In genomic region chr1:43316738-43317520, GRCh38 we compare ENCODE assay signal across 14 cellular contexts. TPM values are rescaled to one million over a fixed set of nuclear protein-coding genes. Genes with fewer than 3 reads are reported as not detected.
A peak's percentile ranks its signal among the peaks of the same experiment; 100 is the strongest.
DNase-seq lines count a peak whose midpoint lies in the region; ATAC-seq, FAIRE-seq and TF ChIP-seq lines count a peak whose summit lies in the region.
"Had no signal": no experiment of that assay in that cellular context is flagged by ENCODE, and none has a peak within 500 bp of the region (broad histone marks: within the 10 kb centered on the region; RNA-seq: fewer than 3 reads in every experiment).

No MANE protein-coding gene starts in this region.

- no peak overlapping the region for H3K4me2 ChIP-seq in A549

- TF ChIP-seq RAD21 in A549 (conservative IDR thresholded peaks at IDR 0.05 in 1 of 2, IDR thresholded peaks at IDR 0.05 in 1 of 2), result no peak

- H3K36me3 Mint-ChIP-seq in T-helper 17 cell (ENCODE audit: low read depth), result peaks cover 2% of the 10 kb centered on the region
- H3K36me3 Mint-ChIP-seq: natural killer cell treated with Interleukin-12 subunit alpha and Interleukin-12 subunit beta and Interleukin-15 and Interleukin-18, amount 100 ng/mL, for 72 hours had no signal

- WGBS in A549 (ENCODE audit: missing lambda C conversion rate), result 80% methylated on average over 16 of the region's 16 CpGs

- FAIRE-seq in A549 (lab: Jason Lieb, UNC), result no peak

- H3K4me3 ChIP-seq in A549, result no peak overlapping the region
- H3K4me3 ChIP-seq in fibroblast of villous mesenchyme (ENCODE audit: low read depth, low read length), result no peak overlapping the region

- no peak for TF ChIP-seq EP300 in A549 (IDR thresholded peaks at IDR 0.05)

- peaks cover 6% of the 10 kb centered on the region for H3K4me1 Mint-ChIP-seq in T-helper 17 cell

- no peaks in the 10 kb centered on the region for H3K27me3 Mint-ChIP-seq in T-helper 17 cell
- H3K27me3 Mint-ChIP-seq: natural killer cell treated with Interleukin-12 subunit alpha and Interleukin-12 subunit beta and Interleukin-15 and Interleukin-18, amount 100 ng/mL, for 72 hours had no signal

- no peak overlapping the region for H3K4me3 Mint-ChIP-seq in T-helper 17 cell
- H3K4me3 Mint-ChIP-seq: natural killer cell treated with Interleukin-12 subunit alpha and Interleukin-12 subunit beta and Interleukin-15 and Interleukin-18, amount 100 ng/mL, for 72 hours had no signal

- H3K27ac ChIP-seq in A549, result no peak overlapping the region

- H3K4me1 ChIP-seq in A549, result no peaks in the 10 kb centered on the region

- H3K9me3 ChIP-seq in A549 (no peaks in the 10 kb centered on the region), T-helper 17 cell (ENCODE audit: control insufficient read depth, low read length, poor library complexity, severe bottlenecking) (no peaks in the 10 kb centered on the region)

- TF ChIP-seq CTCF in A549 (IDR thresholded peaks at IDR 0.05), result no peak
- peak; percentile 11 for TF ChIP-seq CTCF in fibroblast of villous mesenchyme (IDR thresholded peaks at IDR 0.05; ENCODE audit: insufficient read depth, low read depth, low read length)

- DNase-seq in A549 (ENCODE audit: low read depth in 1 of 2, low spot score in 1 of 2) (no peak), T-helper 17 cell (no peak), fibroblast of villous mesenchyme (ENCODE audit: low read depth) (no peak), cortex of kidney (lab: John Stamatoyannopoulos, UW) (no peak), NCI-H748 treated with DMSO at 0.1 percent for 48 hours (lab: John Stamatoyannopoulos, UW) (no peak)
- DNase-seq: activated CD4-positive, alpha-beta T cell treated with anti-CD3 and anti-CD28 coated beads, Interleukin-2, amount 50 U/mL, for 1 hour; activated effector memory CD4-positive, alpha-beta T cell treated with Interleukin-2 at 50 U/mL for 16 hours; DND-41; Karpas-422; NCI-H2029 had no signal

- CTCF ChIA-PET in A549 (lab: Yijun Ruan, JAX), result interaction anchor here (1.0 to 1.9 kb wide), 3 partner anchors 12 to 90 kb away, joined by 3 to 5 read pairs (median 4); no protein-coding TSS in a partner anchor

- ATAC-seq in A549 (peak; percentile 35 to 68; a peak in 3 of 6 replicates), T-helper 17 cell (no peak), GM21825 (IDR thresholded peaks at IDR 0.05; ENCODE audit: unreplicated experiment) (no peak)
- ATAC-seq: natural killer cell treated with Interleukin-12 subunit alpha and Interleukin-12 subunit beta and Interleukin-15 and Interleukin-18, amount 100 ng/mL, for 72 hours had no signal

- no peak for TF ChIP-seq POLR2A in A549 (IDR thresholded peaks at IDR 0.05; ENCODE audit: low read length)

- POLR2A ChIA-PET in A549 (lab: Yijun Ruan, JAX), result no interaction called here

- H3K27ac Mint-ChIP-seq in T-helper 17 cell, result peak overlapping the region; percentile 24
- H3K27ac Mint-ChIP-seq: natural killer cell treated with Interleukin-12 subunit alpha and Interleukin-12 subunit beta and Interleukin-15 and Interleukin-18, amount 100 ng/mL, for 72 hours had no signal

TF ChIP-seq in A549, 52 proteins besides CTCF, POLR2A, EP300 and RAD21:
- TF ChIP-seq USF2 (IDR thresholded peaks at IDR 0.05), result no peak
- TF ChIP-seq ZFP36 (IDR thresholded peaks at IDR 0.05; ENCODE audit: borderline replicate concordance, partially characterized antibody), result no peak
- TF ChIP-seq FOSL2 (IDR thresholded peaks at IDR 0.05), result no peak
- no peak for TF ChIP-seq FOSL2 (CRISPR knock-in tag; IDR thresholded peaks at IDR 0.05)
- TF ChIP-seq EHMT2 (IDR thresholded peaks at IDR 0.05; ENCODE audit: low read depth), result no peak
- TF ChIP-seq E2F6 (IDR thresholded peaks at IDR 0.05; ENCODE audit: borderline replicate concordance, low read depth), result no peak
- no peak for TF ChIP-seq FOXS1 (CRISPR knock-in tag; IDR thresholded peaks at IDR 0.05)
- TF ChIP-seq HOXB5 (CRISPR knock-in tag; IDR thresholded peaks at IDR 0.05), result no peak
- no peak for TF ChIP-seq ATOH8 (CRISPR knock-in tag; IDR thresholded peaks at IDR 0.05; ENCODE audit: low read depth)
- TF ChIP-seq CBX8 (IDR thresholded peaks at IDR 0.05), result no peak
- no peak for TF ChIP-seq HEYL (CRISPR knock-in tag; IDR thresholded peaks at IDR 0.05)
- TF ChIP-seq MAX (IDR thresholded peaks at IDR 0.05), result no peak

RNA-seq across cellular contexts. Expression of gene TIE1, which starts 16.1 kb away (rescaled TPM):
- polyA plus RNA-seq in A549 (2011; rRNA removed), result not detected in 2 replicates
- not detected in 2 replicates for polyA plus RNA-seq in A549 (2012; cell fraction: cytosol; rRNA removed)
- polyA plus RNA-seq in A549 (2012; cell fraction: nucleus; rRNA removed), result 0.01 and 0.02 TPM in 2 replicates
- polyA plus RNA-seq in A549 (2017; fragmentation: RNase III; extraction: RNeasy Plus Mini Kit Qiagen cat#74134 plus additional on column Dnase treatment), result not detected in 3 replicates
- polyA minus RNA-seq in A549 (2011; rRNA and poly(A)+ RNA removed), result not detected in 2 replicates
- not detected for total RNA-seq in T-helper 17 cell
- total RNA-seq in fibroblast of villous mesenchyme, result under 0.01 TPM in 2 replicates

RNA-seq across cellular contexts. Expression of gene MPL, which starts 20.7 kb away (rescaled TPM):
- polyA plus RNA-seq in A549 (2011; rRNA removed), result not detected in 2 replicates
- 0.04 TPM in 1 of 2 replicates, not detected in the other for polyA plus RNA-seq in A549 (2012; cell fraction: cytosol; rRNA removed)
- not detected in 2 replicates for polyA plus RNA-seq in A549 (2012; cell fraction: nucleus; rRNA removed)
- polyA plus RNA-seq in A549 (2017; fragmentation: RNase III; extraction: RNeasy Plus Mini Kit Qiagen cat#74134 plus additional on column Dnase treatment), result not detected in 3 replicates
- not detected in 2 replicates for polyA minus RNA-seq in A549 (2011; rRNA and poly(A)+ RNA removed)
- total RNA-seq in T-helper 17 cell, result 10 to 100 TPM in 1 of 2 donors, under 1 TPM in 1; 0.94 to 16.6 TPM
- not detected in 2 replicates for total RNA-seq in fibroblast of villous mesenchyme
- total RNA-seq: kidney epithelial cell; natural killer cell treated with Interleukin-12 subunit alpha and Interleukin-12 subunit beta and Interleukin-15 and Interleukin-18, amount 100 ng/mL, for 72 hours; urinary bladder had no signal

RNA-seq across cellular contexts. Expression of gene C1orf210, which starts 31.5 kb away (rescaled TPM):
- not detected in 2 replicates for polyA plus RNA-seq in A549 (2011; rRNA removed)
- 0.03 TPM in 1 of 2 replicates, not detected in the other for polyA plus RNA-seq in A549 (2012; cell fraction: cytosol; rRNA removed)
- 0.07 TPM in 1 of 2 replicates, not detected in the other for polyA plus RNA-seq in A549 (2012; cell fraction: nucleus; rRNA removed)
- polyA plus RNA-seq in A549 (2017; fragmentation: RNase III; extraction: RNeasy Plus Mini Kit Qiagen cat#74134 plus additional on column Dnase treatment), result not detected in 3 replicates
- polyA minus RNA-seq in A549 (2011; rRNA and poly(A)+ RNA removed), result not detected in 2 replicates
- total RNA-seq in T-helper 17 cell, result not detected
- not detected in 2 replicates for total RNA-seq in fibroblast of villous mesenchyme
- total RNA-seq: natural killer cell treated with Interleukin-12 subunit alpha and Interleukin-12 subunit beta and Interleukin-15 and Interleukin-18, amount 100 ng/mL, for 72 hours had no signal

RNA-seq across cellular contexts. Expression of gene CDC20, which starts 41.9 kb away (rescaled TPM):
- polyA plus RNA-seq in A549 (2011; rRNA removed) (73.8 and 91.5 TPM in 2 replicates), A549 (2017; fragmentation: RNase III; extraction: RNeasy Plus Mini Kit Qiagen cat#74134 plus additional on column Dnase treatment) (106 to 141 TPM (median 116 TPM) in 3 replicates)
- polyA plus RNA-seq in A549 (2012; cell fraction: cytosol; rRNA removed), result 287 and 317 TPM in 2 replicates
- 359 and 455 TPM in 2 replicates for polyA plus RNA-seq in A549 (2012; cell fraction: nucleus; rRNA removed)
- 147 and 162 TPM in 2 replicates for polyA minus RNA-seq in A549 (2011; rRNA and poly(A)+ RNA removed)
- total RNA-seq in T-helper 17 cell (under 1 TPM; 0.65 to 0.97 TPM), fibroblast of villous mesenchyme (34.8 and 51.8 TPM in 2 replicates)

RNA-seq across cellular contexts. Expression of gene TMEM125, which starts 47.1 kb away (rescaled TPM):
- polyA plus RNA-seq in A549 (2011; rRNA removed), result not detected in 2 replicates
- not detected in 2 replicates for polyA plus RNA-seq in A549 (2012; cell fraction: cytosol; rRNA removed)
- polyA plus RNA-seq in A549 (2012; cell fraction: nucleus; rRNA removed), result not detected in 2 replicates
- not detected in 3 replicates for polyA plus RNA-seq in A549 (2017; fragmentation: RNase III; extraction: RNeasy Plus Mini Kit Qiagen cat#74134 plus additional on column Dnase treatment)
- not detected in 2 replicates for polyA minus RNA-seq in A549 (2011; rRNA and poly(A)+ RNA removed)
- not detected for total RNA-seq in T-helper 17 cell
- under 0.01 TPM in 1 of 2 replicates, not detected in the other for total RNA-seq in fibroblast of villous mesenchyme
- total RNA-seq: natural killer cell treated with Interleukin-12 subunit alpha and Interleukin-12 subunit beta and Interleukin-15 and Interleukin-18, amount 100 ng/mL, for 72 hours had no signal

Comparison
In these comparisons a context has a peak if more than half of its experiments do, and no peak if none do; other contexts are left out.
1. ATAC-seq: peak in A549 (2 of 2); none in T-helper 17 cell (single experiment) and GM21825 (single experiment).